ENCODE assay signal across 9 cellular contexts in the genomic region with DNA sequence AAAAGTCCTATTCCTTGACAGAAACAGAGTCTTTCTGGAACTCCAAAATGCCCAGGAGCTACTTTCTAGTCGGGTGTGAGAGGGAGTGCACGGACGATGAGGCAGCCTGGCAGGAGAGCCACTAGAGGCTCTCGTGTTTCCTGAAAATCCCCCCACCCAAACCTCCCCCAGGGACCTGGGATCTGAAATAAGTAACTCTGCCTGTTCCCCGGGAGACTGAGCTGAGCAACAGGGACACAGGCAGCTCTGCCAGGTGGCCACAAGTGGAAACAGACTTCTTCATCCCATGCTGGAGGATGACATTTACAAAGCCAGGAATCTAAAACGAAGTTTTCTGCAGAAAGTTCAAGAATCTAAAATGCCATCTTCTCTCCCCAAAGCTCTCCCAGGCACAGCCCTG.
DNase-seq lines count a peak whose midpoint lies in the region; ATAC-seq lines count a peak whose summit lies in the region.
"Had no signal": no experiment of that assay in that cellular context is flagged by ENCODE, and none has a peak within 500 bp of the region (broad histone marks: within the 10 kb centered on the region; RNA-seq: fewer than 3 reads in every experiment).

No MANE protein-coding gene starts in this region.

- no peaks in the 10 kb centered on the region for H3K9me3 ChIP-seq in T-helper 17 cell (ENCODE audit: control insufficient read depth, low read length, poor library complexity, severe bottlenecking)

- peak overlapping the region; percentile 89 for H3K27ac Mint-ChIP-seq in T-helper 1 cell treated with Interleukin-12 subunit alpha and Interleukin-12 subunit beta and Interleukin-4 antibody, amounts not matched to agents 30 μg/mL and 1 μg/mL, for 36 hours
- H3K27ac Mint-ChIP-seq in T-helper 17 cell: no peak overlapping the region
- H3K27ac Mint-ChIP-seq in stimulated activated naive B cell treated with anti-CD40 and anti-IgM and Interleukin-4, amounts not matched to agents 10 μg/mL and 1 μg/mL and 100 μg/mL, for 72 hours: peak overlapping the region; percentile 98

- H3K4me1 Mint-ChIP-seq in T-helper 1 cell treated with Interleukin-12 subunit alpha and Interleukin-12 subunit beta and Interleukin-4 antibody, amounts not matched to agents 30 μg/mL and 1 μg/mL, for 36 hours (ENCODE audit: low read depth): peaks cover 66% of the 10 kb centered on the region
- H3K4me1 Mint-ChIP-seq in T-helper 17 cell: peaks cover 78% of the 10 kb centered on the region
- H3K4me1 Mint-ChIP-seq in stimulated activated naive B cell treated with anti-CD40 and anti-IgM and Interleukin-4, amounts not matched to agents 10 μg/mL and 1 μg/mL and 100 μg/mL, for 72 hours: peaks cover 0 to 79% of the 10 kb centered on the region in 2 donors

- no peaks in the 10 kb centered on the region for H3K27me3 Mint-ChIP-seq in T-helper 1 cell treated with Interleukin-12 subunit alpha and Interleukin-12 subunit beta and Interleukin-4 antibody, amounts not matched to agents 30 μg/mL and 1 μg/mL, for 36 hours (ENCODE audit: low read depth)
- H3K27me3 Mint-ChIP-seq in T-helper 17 cell: no peaks in the 10 kb centered on the region
- H3K27me3 Mint-ChIP-seq in stimulated activated naive B cell treated with anti-CD40 and anti-IgM and Interleukin-4, amounts not matched to agents 10 μg/mL and 1 μg/mL and 100 μg/mL, for 72 hours: no peaks in the 10 kb centered on the region

- DNase-seq in T-helper 1 cell (no peak), T-helper 17 cell (no peak), left cardiac atrium (peak; percentile 6)
- no peak for DNase-seq in stimulated activated naive B cell treated with anti-CD40 and anti-IgM and Interleukin-4, amounts not matched to agents 10 μg/mL and 1 μg/mL and 100 μg/mL, for 72 hours
- no peak for DNase-seq in stimulated activated CD8-positive, alpha-beta memory T cell treated with anti-CD3 and anti-CD28 coated beads, Interleukin-4, amount 100 ng/mL, for 48 hours
- DNase-seq: NCI-H187 treated with DMSO at 0.1 percent for 48 hours had no signal

- intact Hi-C loops in left cardiac atrium (cut with DNase I): loop anchor here in 1 of 2 donors (5.0 kb wide), 1 partner anchor 75 kb away; a partner anchor contains a TSS

- H3K36me3 Mint-ChIP-seq in T-helper 1 cell treated with Interleukin-12 subunit alpha and Interleukin-12 subunit beta and Interleukin-4 antibody, amounts not matched to agents 30 μg/mL and 1 μg/mL, for 36 hours (ENCODE audit: low read depth): peaks cover 12% of the 10 kb centered on the region
- peaks cover 2% of the 10 kb centered on the region for H3K36me3 Mint-ChIP-seq in T-helper 17 cell (ENCODE audit: low read depth)
- peaks cover 47 to 60% of the 10 kb centered on the region in 2 donors for H3K36me3 Mint-ChIP-seq in stimulated activated naive B cell treated with anti-CD40 and anti-IgM and Interleukin-4, amounts not matched to agents 10 μg/mL and 1 μg/mL and 100 μg/mL, for 72 hours

- H3K9me3 Mint-ChIP-seq in T-helper 1 cell treated with Interleukin-12 subunit alpha and Interleukin-12 subunit beta and Interleukin-4 antibody, amounts not matched to agents 30 μg/mL and 1 μg/mL, for 36 hours: no peaks in the 10 kb centered on the region
- no peaks in the 10 kb centered on the region for H3K9me3 Mint-ChIP-seq in stimulated activated naive B cell treated with anti-CD40 and anti-IgM and Interleukin-4, amounts not matched to agents 10 μg/mL and 1 μg/mL and 100 μg/mL, for 72 hours

- no peak overlapping the region for H3K4me3 Mint-ChIP-seq in T-helper 1 cell treated with Interleukin-12 subunit alpha and Interleukin-12 subunit beta and Interleukin-4 antibody, amounts not matched to agents 30 μg/mL and 1 μg/mL, for 36 hours
- peak overlapping the region; percentile 84 for H3K4me3 Mint-ChIP-seq in T-helper 17 cell
- H3K4me3 Mint-ChIP-seq in stimulated activated naive B cell treated with anti-CD40 and anti-IgM and Interleukin-4, amounts not matched to agents 10 μg/mL and 1 μg/mL and 100 μg/mL, for 72 hours: peak overlapping the region; percentile 17 to 69

- ATAC-seq in T-helper 17 cell: no peak
- no peak for ATAC-seq in left cardiac atrium
- ATAC-seq in stimulated activated naive B cell treated with anti-CD40 and anti-IgM and Interleukin-4, amounts not matched to agents 10 μg/mL and 1 μg/mL and 100 μg/mL, for 72 hours (replicated peaks): no peak
- ATAC-seq in HG03354 (IDR thresholded peaks at IDR 0.05; ENCODE audit: poor library complexity, severe bottlenecking, unreplicated experiment): no peak
- ATAC-seq in HG03175 (IDR thresholded peaks at IDR 0.05; ENCODE audit: unreplicated experiment): no peak
